ENCODE assay signal across 20 cellular contexts in genomic region chr9:112084334-112084733, GRCh38.
DNase-seq lines count a peak whose midpoint lies in the region; ATAC-seq, FAIRE-seq and TF ChIP-seq lines count a peak whose summit lies in the region.
"Had no signal": no experiment of that assay in that cellular context is flagged by ENCODE, and none has a peak within 500 bp of the region (broad histone marks: within the 10 kb centered on the region; RNA-seq: fewer than 3 reads in every experiment).

No MANE protein-coding gene starts in this region.

- H3K4me2 ChIP-seq in endothelial cell of umbilical vein (ENCODE audit: insufficient read depth, low read length), result peak overlapping the region; percentile 8

- H3K27ac Mint-ChIP-seq in activated naive CD4-positive, alpha-beta T cell treated with anti-CD3 and anti-CD28 coated beads, Interleukin-2, amount 50 U/mL, for 72 hours, result no peak overlapping the region
- H3K27ac Mint-ChIP-seq in mesothelial cell of epicardium, result peak overlapping the region; percentile 4

- no peaks in the 10 kb centered on the region for H3K27me3 ChIP-seq in endothelial cell of umbilical vein (ENCODE audit: control insufficient read depth in 2 of 2, insufficient read depth in 2 of 2, low read length in 2 of 2)
- H3K27me3 ChIP-seq in body of pancreas, result no peaks in the 10 kb centered on the region

- BruUV-seq in endothelial cell of umbilical vein (replicated peaks; lab: Mats Ljungman, UMichigan), result no TSS peak

- TF ChIP-seq POLR2A in endothelial cell of umbilical vein (IDR thresholded peaks at IDR 0.05; ENCODE audit: low read depth, low read length), result no peak
- no peak for TF ChIP-seq POLR2A in body of pancreas (IDR thresholded peaks at IDR 0.05)

- H3K4me1 ChIP-seq in endothelial cell of umbilical vein (ENCODE audit: control insufficient read depth, extremely low read depth, insufficient read depth, low read length) (peaks cover 10% of the 10 kb centered on the region), body of pancreas (no peaks in the 10 kb centered on the region)

- H4K20me1 ChIP-seq in endothelial cell of umbilical vein (replicated peaks; ENCODE audit: control insufficient read depth, extremely low read depth, insufficient read depth, low read length), result no peaks in the 10 kb centered on the region

- FAIRE-seq in endothelial cell of umbilical vein (lab: Jason Lieb, UNC), result peak; percentile 89
- FAIRE-seq: RCC 7860 had no signal

- no peaks in the 10 kb centered on the region for H3K9me3 ChIP-seq in endothelial cell of umbilical vein (replicated peaks; ENCODE audit: control insufficient read depth, insufficient read depth, low read length)
- no peaks in the 10 kb centered on the region for H3K9me3 ChIP-seq in body of pancreas

- in situ Hi-C loops in G401 (cut with HindIII; ENCODE audit: low sequenced_read_pairs), result no loop called here

- no peak overlapping the region for H3K4me3 Mint-ChIP-seq in mesothelial cell of epicardium

- TF ChIP-seq CTCF in endothelial cell of umbilical vein (IDR thresholded peaks at IDR 0.05; ENCODE audit: extremely low read depth in 1 of 2, insufficient read depth in 1 of 2, low read depth in 1 of 2, low read length in 2 of 2), result no peak
- TF ChIP-seq CTCF in mesothelial cell of epicardium (IDR thresholded peaks at IDR 0.05; ENCODE audit: unreplicated experiment), result no peak
- no peak for TF ChIP-seq CTCF in body of pancreas (IDR thresholded peaks at IDR 0.05)

- H3K4me1 Mint-ChIP-seq in mesothelial cell of epicardium, result peaks cover 15% of the 10 kb centered on the region

- H3K36me3 ChIP-seq in endothelial cell of umbilical vein (ENCODE audit: control insufficient read depth in 2 of 2, extremely low read depth in 1 of 2, insufficient read depth in 2 of 2, low read length in 2 of 2), result no peaks in the 10 kb centered on the region
- no peaks in the 10 kb centered on the region for H3K36me3 ChIP-seq in body of pancreas (replicated peaks in 1 of 2; ENCODE audit: insufficient read depth in 1 of 2, low read depth in 2 of 2)

- no peaks in the 10 kb centered on the region for H3K9me1 ChIP-seq in endothelial cell of umbilical vein (replicated peaks; ENCODE audit: control insufficient read depth, extremely low read depth, insufficient read depth, low read length)

- H3K4me3 ChIP-seq in endothelial cell of umbilical vein (replicated peaks in 1 of 3; ENCODE audit: insufficient read depth in 1 of 3, low read depth in 1 of 3, low read length in 3 of 3) (no peak overlapping the region), body of pancreas (no peak overlapping the region)

- peak; percentile 43 to 70 for ATAC-seq in activated naive CD4-positive, alpha-beta T cell treated with anti-CD3 and anti-CD28 coated beads, Interleukin-2, amount 50 U/mL, for 72 hours
- ATAC-seq in GM21529 (IDR thresholded peaks at IDR 0.05; ENCODE audit: unreplicated experiment) (peak; percentile 45), HG03432 (IDR thresholded peaks at IDR 0.05; ENCODE audit: unreplicated experiment) (no peak), body of pancreas (no peak)
- ATAC-seq: Right ventricle myocardium inferior had no signal

- WGBS in body of pancreas, 2 donors, result 62 to 83% methylated on average over 3 of the region's 3 CpGs

- no peaks in the 10 kb centered on the region for H3K27me3 Mint-ChIP-seq in mesothelial cell of epicardium (ENCODE audit: low read depth)

- H3K36me3 Mint-ChIP-seq in activated naive CD4-positive, alpha-beta T cell treated with anti-CD3 and anti-CD28 coated beads, Interleukin-2, amount 50 U/mL, for 72 hours, result no peaks in the 10 kb centered on the region
- peaks cover 34% of the 10 kb centered on the region for H3K36me3 Mint-ChIP-seq in mesothelial cell of epicardium

- H2AFZ ChIP-seq in endothelial cell of umbilical vein (ENCODE audit: low read depth, low read length), result no peak overlapping the region

- dilution Hi-C loops in endothelial cell of umbilical vein (cut with MboI; ENCODE audit: extremely low pct_ligation_motif_present, low sequenced_read_pairs), result no loop called here

- H3K27ac ChIP-seq in endothelial cell of umbilical vein (ENCODE audit: insufficient read depth, low read depth, low read length), result no peak overlapping the region
- H3K27ac ChIP-seq in body of pancreas, result no peak overlapping the region

- H3K9ac ChIP-seq in endothelial cell of umbilical vein (replicated peaks; ENCODE audit: extremely low read depth, insufficient read depth, low read length), result no peak overlapping the region

- peaks cover 0 to 4% of the 10 kb centered on the region in 2 donors for H3K9me3 Mint-ChIP-seq in activated naive CD4-positive, alpha-beta T cell treated with anti-CD3 and anti-CD28 coated beads, Interleukin-2, amount 50 U/mL, for 72 hours
- peaks cover 17% of the 10 kb centered on the region for H3K9me3 Mint-ChIP-seq in mesothelial cell of epicardium

- no peak for DNase-seq in activated naive CD4-positive, alpha-beta T cell treated with anti-CD3 and anti-CD28 coated beads, Interleukin-2, amount 50 U/mL, for 72 hours (ENCODE audit: low spot score in 2 of 2)
- no peak for DNase-seq in activated naive CD4-positive, alpha-beta T cell treated with Interleukin-2 at 50 U/mL for 16 hours
- peak; percentile 53 for DNase-seq in endothelial cell of umbilical vein (ENCODE audit: low read depth, low spot score)
- DNase-seq in mesothelial cell of epicardium (ENCODE audit: low spot score in 2 of 2, unreplicated experiment in 2 of 2), result no peak
- DNase-seq in body of pancreas, result no peak
- no peak for DNase-seq in G401 (ENCODE audit: low spot score)
- DNase-seq: 8988T, DMS 273 treated with DMSO at 0.1 percent for 48 hours, DND-41, GDM1, KBM-7, NCI-H1105 treated with DMSO at 0.1 percent for 48 hours, NCI-H1694, NCI-H2081 treated with DMSO at 0.1 percent for 48 hours, NCI-H446 treated with DMSO at 0.1 percent for 48 hours, NCI-H69 had no signal

- CTCF ChIA-PET in endothelial cell of umbilical vein (lab: Charles Lee), result interaction anchor here (0.7 to 7.4 kb wide), 9 partner anchors 9 to 325 kb away, joined by 3 to 60 read pairs (median 4); partner anchors contain the start of gene PTBP3

- H3K79me2 ChIP-seq in endothelial cell of umbilical vein (ENCODE audit: control insufficient read depth, insufficient read depth, low read length), result no peaks in the 10 kb centered on the region

- intact Hi-C loops in endothelial cell of umbilical vein (cut with micrococcal nuclease), result no loop called here
- intact Hi-C loops in body of pancreas (cut with DNase I), result no loop called here

- POLR2A ChIA-PET in endothelial cell of umbilical vein (lab: Charles Lee), result no interaction called here

TF ChIP-seq in endothelial cell of umbilical vein, 7 proteins besides CTCF, POLR2A, EP300 and RAD21:
- TF ChIP-seq GATA2 (IDR thresholded peaks at IDR 0.05; ENCODE audit: insufficient read depth, insufficient read length, low read depth, low read length) (no peak), FOS (IDR thresholded peaks at IDR 0.05; ENCODE audit: borderline replicate concordance, insufficient read depth, low read length) (peak; percentile 52)

Comparison
In these comparisons a context has a peak if more than half of its experiments do, and no peak if none do; other contexts are left out.
1. ATAC-seq: peak in activated naive CD4-positive, alpha-beta T cell treated with anti-CD3 and anti-CD28 coated beads, Interleukin-2, amount 50 U/mL, for 72 hours (2 of 2) and GM21529 (single experiment); none in HG03432 (single experiment) and body of pancreas (single experiment).